ENCODE assay signal across 7 cellular contexts in genomic region chr9:34611251-34611810, GRCh38. TPM values are rescaled to one million over a fixed set of nuclear protein-coding genes. Genes with fewer than 3 reads are reported as not detected.
DNase-seq lines count a peak whose midpoint lies in the region; ATAC-seq and TF ChIP-seq lines count a peak whose summit lies in the region.
"Had no signal": no experiment of that assay in that cellular context is flagged by ENCODE, and none has a peak within 500 bp of the region (broad histone marks: within the 10 kb centered on the region; RNA-seq: fewer than 3 reads in every experiment).

No MANE protein-coding gene starts in this region.

- no peaks in the 10 kb centered on the region for H3K27me3 ChIP-seq in Peyer's patch
- no peaks in the 10 kb centered on the region for H3K27me3 ChIP-seq in right atrium auricular region
- no peaks in the 10 kb centered on the region for H3K27me3 ChIP-seq in upper lobe of right lung

- H3K9me3 ChIP-seq in Peyer's patch (no peaks in the 10 kb centered on the region), right atrium auricular region (no peaks in the 10 kb centered on the region), upper lobe of right lung (no peaks in the 10 kb centered on the region)

- TF ChIP-seq CTCF in GM12865 (IDR thresholded peaks at IDR 0.05; ENCODE audit: insufficient read depth, low read depth, low read length, missing control alignments), result no peak
- no peak for TF ChIP-seq CTCF in Peyer's patch (IDR thresholded peaks at IDR 0.05)
- no peak for TF ChIP-seq CTCF in right atrium auricular region (IDR thresholded peaks at IDR 0.05)
- no peak for TF ChIP-seq CTCF in upper lobe of right lung (IDR thresholded peaks at IDR 0.05)

- H3K27ac ChIP-seq in Peyer's patch, result peak overlapping the region; percentile 79 to 92 (median 84)
- H3K27ac ChIP-seq in right atrium auricular region, result peak overlapping the region; percentile 92
- H3K27ac ChIP-seq in upper lobe of right lung, result peak overlapping the region; percentile 87

- no peak for TF ChIP-seq POLR2A in Peyer's patch (IDR thresholded peaks at IDR 0.05)

- H3K4me1 ChIP-seq in Peyer's patch, result peaks cover 0 to 29% (median 2%) of the 10 kb centered on the region in 4 donors
- peaks cover 0 to 28% of the 10 kb centered on the region in 2 donors for H3K4me1 ChIP-seq in right atrium auricular region
- peaks cover 5% of the 10 kb centered on the region for H3K4me1 ChIP-seq in upper lobe of right lung

- H3K36me3 ChIP-seq in Peyer's patch (peaks cover 0 to 25% (median 0%) of the 10 kb centered on the region in 3 donors), right atrium auricular region (peaks cover 19% of the 10 kb centered on the region), upper lobe of right lung (peaks cover 17% of the 10 kb centered on the region)

- ATAC-seq in upper lobe of right lung, result peak; percentile 7

- intact Hi-C loops in upper lobe of right lung (cut with DNase I), result no loop called here

- DNase-seq in GM12865 (ENCODE audit: low read depth), result no peak
- peak in 1 of 3 donors; percentile 60 for DNase-seq in Peyer's patch
- no peak for DNase-seq in right atrium auricular region (ENCODE audit: low spot score)
- DNase-seq in upper lobe of right lung, result no peak
- DNase-seq in DMS114 treated with DMSO at 0.1 percent for 48 hours (lab: John Stamatoyannopoulos, UW; ENCODE audit: unreplicated experiment), result no peak
- no peak for DNase-seq in effector CD8-positive, alpha-beta T cell (lab: John Stamatoyannopoulos, UW)

- H3K4me3 ChIP-seq in GM12865 (ENCODE audit: low read depth, low read length) (peak overlapping the region; percentile 99), Peyer's patch (peak overlapping the region; percentile 66 to 82 (median 69)), right atrium auricular region (peak overlapping the region; percentile 75 to 81), upper lobe of right lung (peak overlapping the region; percentile 87)

RNA-seq across cellular contexts. Expression of gene RPP25L, which starts 0.6 kb away (rescaled TPM):
- total RNA-seq in Peyer's patch (10 to 100 TPM; 28.9 to 83.5 (median 54.8) TPM), right atrium auricular region (10 to 100 TPM; 29.9 to 49.2 TPM), upper lobe of right lung (16.7 TPM)

RNA-seq across cellular contexts. Expression of gene DCTN3, which starts 9.0 kb away (rescaled TPM):
- 10 to 100 TPM; 37.4 to 70.1 (median 47.5) TPM for total RNA-seq in Peyer's patch
- 100 to 1,000 TPM in 1 of 2 donors, 10 to 100 TPM in 1; 59.1 to 154 TPM for total RNA-seq in right atrium auricular region
- 59.3 TPM for total RNA-seq in upper lobe of right lung

RNA-seq across cellular contexts. Expression of gene ARID3C, which starts 17.5 kb away (rescaled TPM):
- total RNA-seq in Peyer's patch, result under 1 TPM in 1 of 4 donors, not detected in 3; 0.53 TPM
- total RNA-seq in right atrium auricular region, result not detected
- not detected for total RNA-seq in upper lobe of right lung

RNA-seq across cellular contexts. Expression of gene CNTFR, which starts 21.8 kb away (rescaled TPM):
- total RNA-seq in Peyer's patch, result 10 to 100 TPM in 3 of 4 donors, 1 to 10 TPM in 1; 1.7 to 24.6 (median 15.6) TPM
- total RNA-seq in right atrium auricular region, result 10 to 100 TPM in 1 of 2 donors, 1 to 10 TPM in 1; 6.6 to 23.3 TPM
- total RNA-seq in upper lobe of right lung, result 2.9 TPM
- total RNA-seq: T-helper 2 cell treated with Interferon-gamma antibody and Interleukin-4, amounts not matched to agents 100 ng/mL and 5 ng/mL, for 36 hours had no signal

RNA-seq across cellular contexts. Expression of gene SIGMAR1, which starts 26.3 kb away (rescaled TPM):
- 100 to 1,000 TPM in 3 of 4 donors, 10 to 100 TPM in 1; 63.5 to 138 (median 111) TPM for total RNA-seq in Peyer's patch
- 10 to 100 TPM; 52.2 to 70.7 TPM for total RNA-seq in right atrium auricular region
- total RNA-seq in upper lobe of right lung, result 40.5 TPM
